Comparison of ENCODE assay signal across 21 cellular contexts in the genomic region with DNA sequence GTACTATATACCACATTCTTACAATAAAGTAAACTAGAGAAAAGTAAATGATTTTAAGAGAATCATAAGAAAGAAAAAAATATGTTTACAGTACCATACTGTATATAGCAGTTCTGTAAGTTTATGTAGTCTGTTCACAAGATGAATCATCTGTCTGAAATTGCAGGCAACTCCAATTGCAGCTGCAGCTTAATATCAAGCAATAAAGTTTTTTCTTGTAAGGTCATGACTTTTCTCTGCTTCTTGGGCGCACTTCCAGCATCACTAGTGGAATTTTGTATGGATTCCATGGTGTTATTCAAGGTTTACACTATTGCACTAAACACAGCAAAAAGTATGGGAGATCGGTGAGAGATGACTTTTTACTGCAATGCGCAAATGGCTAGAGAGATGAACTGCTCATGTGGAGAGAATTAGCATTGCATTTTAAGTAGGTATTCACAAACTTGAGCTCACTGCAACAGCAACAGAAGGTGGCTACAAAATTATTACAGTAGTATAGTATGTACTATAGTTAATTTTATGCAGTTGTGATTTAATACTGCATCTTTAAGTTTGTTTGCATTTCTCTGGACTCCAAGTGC.
DNase-seq lines count a peak whose midpoint lies in the region; FAIRE-seq and TF ChIP-seq lines count a peak whose summit lies in the region.
"Had no signal": no experiment of that assay in that cellular context is flagged by ENCODE, and none has a peak within 500 bp of the region (broad histone marks: within the 10 kb centered on the region; RNA-seq: fewer than 3 reads in every experiment).

No MANE protein-coding gene starts in this region.

- H3K9me2 ChIP-seq in hepatocyte (replicated peaks; ENCODE audit: insufficient read depth) = no peaks in the 10 kb centered on the region
- H3K9me2 ChIP-seq: SK-N-SH had no signal

- H3K27ac ChIP-seq in hepatocyte = no peak overlapping the region
- H3K27ac ChIP-seq: epithelial cell of prostate, Peyer's patch, prostate gland, tibial artery had no signal

- H3K4me1 ChIP-seq in HAP-1 = no peaks in the 10 kb centered on the region
- H3K4me1 ChIP-seq in hepatocyte (ENCODE audit: insufficient read depth) = no peaks in the 10 kb centered on the region
- H3K4me1 ChIP-seq: Peyer's patch, prostate gland, tibial artery had no signal

- WGBS in hepatocyte (ENCODE audit: low lambda C conversion rate, missing lambda C conversion rate) = 74% methylated on average over 3 of the region's 3 CpGs

- no peaks in the 10 kb centered on the region for H3K36me3 ChIP-seq in HAP-1 (replicated peaks)
- no peaks in the 10 kb centered on the region for H3K36me3 ChIP-seq in hepatocyte (replicated peaks; ENCODE audit: insufficient read depth, low read depth)
- H3K36me3 ChIP-seq: Peyer's patch, prostate gland, tibial artery had no signal

- intact Hi-C loops in activated CD4-positive, alpha-beta memory T cell treated with anti-CD3 and anti-CD28 coated beads for 36 hours (cut with micrococcal nuclease) = no loop called here

- H4K20me1 ChIP-seq in hepatocyte (ENCODE audit: insufficient read depth, poor library complexity, severe bottlenecking) = no peaks in the 10 kb centered on the region

- H3K9me3 ChIP-seq in HAP-1 (no peaks in the 10 kb centered on the region), hepatocyte (ENCODE audit: low read depth) (no peaks in the 10 kb centered on the region)
- H3K9me3 ChIP-seq: Peyer's patch, prostate gland, SK-N-SH, tibial artery had no signal

- H3K27me3 Mint-ChIP-seq in activated naive CD4-positive, alpha-beta T cell treated with anti-CD3 and anti-CD28 coated beads, Interleukin-2, amount 10 ng/mL, durations not matched to agents 7 days and 5 days = no peaks in the 10 kb centered on the region
- no peaks in the 10 kb centered on the region for H3K27me3 Mint-ChIP-seq in activated CD4-positive, alpha-beta memory T cell treated with anti-CD3 and anti-CD28 coated beads for 36 hours

- H3K4me3 ChIP-seq in HAP-1 (no peak overlapping the region), hepatocyte (no peak overlapping the region)
- H3K4me3 ChIP-seq: GM23338, Peyer's patch, prostate gland, tibial artery had no signal

- in situ Hi-C loops in HAP-1 (cut with MboI; ENCODE audit: low sequenced_read_pairs) = no loop called here

- POLR2A ChIA-PET in activated CD4-positive, alpha-beta memory T cell treated with anti-CD3 and anti-CD28 coated beads for 36 hours (lab: Charles Lee) = no interaction called here

- no peaks in the 10 kb centered on the region for H3K9me3 Mint-ChIP-seq in activated naive CD4-positive, alpha-beta T cell treated with anti-CD3 and anti-CD28 coated beads, Interleukin-2, amount 10 ng/mL, durations not matched to agents 7 days and 5 days
- H3K9me3 Mint-ChIP-seq in activated CD4-positive, alpha-beta memory T cell treated with anti-CD3 and anti-CD28 coated beads for 36 hours = no peaks in the 10 kb centered on the region
- H3K9me3 Mint-ChIP-seq: GM23338 had no signal

- CTCF ChIA-PET in activated naive CD4-positive, alpha-beta T cell treated with anti-CD3 and anti-CD28 coated beads, Interleukin-2, amount 10 ng/mL, durations not matched to agents 7 days and 5 days (lab: Charles Lee) = no interaction called here
- CTCF ChIA-PET in activated CD4-positive, alpha-beta memory T cell treated with anti-CD3 and anti-CD28 coated beads for 36 hours (lab: Charles Lee) = interaction anchor here (1.4 kb wide), 1 partner anchor 437 kb away, joined by 4 read pairs; no protein-coding TSS in a partner anchor

- H3K27me3 ChIP-seq in HAP-1 (ENCODE audit: low read depth) = peaks cover 9% of the 10 kb centered on the region; the same call in 1 of the 2 replicates
- peaks cover 18% of the 10 kb centered on the region for H3K27me3 ChIP-seq in hepatocyte
- H3K27me3 ChIP-seq: Peyer's patch, tibial artery had no signal

- H3K4me2 ChIP-seq in hepatocyte = no peak overlapping the region
- H3K4me2 ChIP-seq: GM23338, SK-N-SH had no signal

- no peaks in the 10 kb centered on the region for H3K79me2 ChIP-seq in hepatocyte

- peak overlapping the region; percentile 70 for H3K4me3 Mint-ChIP-seq in activated naive CD4-positive, alpha-beta T cell treated with anti-CD3 and anti-CD28 coated beads, Interleukin-2, amount 10 ng/mL, durations not matched to agents 7 days and 5 days
- peak overlapping the region; percentile 41 for H3K4me3 Mint-ChIP-seq in activated CD4-positive, alpha-beta memory T cell treated with anti-CD3 and anti-CD28 coated beads for 36 hours
- H3K4me3 Mint-ChIP-seq: GM23338 had no signal

- no peak for TF ChIP-seq CTCF in hepatocyte (IDR thresholded peaks at IDR 0.05; ENCODE audit: poor library complexity)

- H3K4me1 Mint-ChIP-seq in activated naive CD4-positive, alpha-beta T cell treated with anti-CD3 and anti-CD28 coated beads, Interleukin-2, amount 10 ng/mL, durations not matched to agents 7 days and 5 days = peaks cover 22% of the 10 kb centered on the region
- H3K4me1 Mint-ChIP-seq in activated CD4-positive, alpha-beta memory T cell treated with anti-CD3 and anti-CD28 coated beads for 36 hours (ENCODE audit: low read depth) = peaks cover 9% of the 10 kb centered on the region

- H3K27ac Mint-ChIP-seq in activated naive CD4-positive, alpha-beta T cell treated with anti-CD3 and anti-CD28 coated beads, Interleukin-2, amount 10 ng/mL, durations not matched to agents 7 days and 5 days = peak overlapping the region; percentile 87
- H3K27ac Mint-ChIP-seq in activated CD4-positive, alpha-beta memory T cell treated with anti-CD3 and anti-CD28 coated beads for 36 hours = peak overlapping the region; percentile 77
- H3K27ac Mint-ChIP-seq: GM23338 had no signal

- H2AFZ ChIP-seq in hepatocyte = no peak overlapping the region
- H2AFZ ChIP-seq: GM23338 had no signal

- no peaks in the 10 kb centered on the region for H3K36me3 Mint-ChIP-seq in activated naive CD4-positive, alpha-beta T cell treated with anti-CD3 and anti-CD28 coated beads, Interleukin-2, amount 10 ng/mL, durations not matched to agents 7 days and 5 days
- no peaks in the 10 kb centered on the region for H3K36me3 Mint-ChIP-seq in activated CD4-positive, alpha-beta memory T cell treated with anti-CD3 and anti-CD28 coated beads for 36 hours

- FAIRE-seq in endometrium (lab: Jason Lieb, UNC) = peak; percentile 76
- no peak for FAIRE-seq in urothelium cell line (lab: Jason Lieb, UNC)
- FAIRE-seq: frontal cortex, TTC549 had no signal

- no peak for DNase-seq in activated naive CD4-positive, alpha-beta T cell treated with anti-CD3 and anti-CD28 coated beads, Interleukin-2, amount 10 ng/mL, durations not matched to agents 7 days and 5 days
- no peak for DNase-seq in activated naive CD4-positive, alpha-beta T cell (lab: John Stamatoyannopoulos, UW)
- no peak for DNase-seq in activated CD4-positive, alpha-beta memory T cell treated with anti-CD3 and anti-CD28 coated beads for 36 hours
- peak; percentile 15 for DNase-seq in urothelium cell line (ENCODE audit: low spot score)
- no peak for DNase-seq in HAP-1 (ENCODE audit: low spot score in 2 of 2)
- no peak for DNase-seq in hepatocyte (ENCODE audit: low spot score)
- DNase-seq in stimulated activated CD4-positive, alpha-beta T cell treated with anti-CD3 and anti-CD28 coated beads, Interleukin-2, amount 100 ng/mL, for 48 hours = no peak
- DNase-seq: activated CD4-positive, alpha-beta T cell treated with anti-CD3 and anti-CD28 coated beads, Interleukin-2, amount 50 U/mL, for 48 hours; activated effector memory CD4-positive, alpha-beta T cell treated with Interleukin-2 at 50 U/mL for 16 hours; cortex of kidney; mesendoderm; NCI-H187; Peyer's patch; SK-N-SH; tibial artery had no signal
